ENCODE assay signal across 1 cellular context in genomic region chr1:3640113-3640932, GRCh38.
TF ChIP-seq lines count a peak whose summit lies in the region.

No MANE protein-coding gene starts in this region.

TF ChIP-seq in WTC11, 78 proteins besides CTCF, POLR2A, EP300 and RAD21 (continued from another document):
- no peak for TF ChIP-seq USF1 (CRISPR knock-in tag; IDR thresholded peaks at IDR 0.05)
- TF ChIP-seq HMGXB4 (CRISPR knock-in tag; IDR thresholded peaks at IDR 0.05) = no peak
- no peak for TF ChIP-seq FOXP4 (CRISPR knock-in tag; IDR thresholded peaks at IDR 0.05)
- TF ChIP-seq ZNF263 (CRISPR knock-in tag; IDR thresholded peaks at IDR 0.05; ENCODE audit: low read depth) = no peak
- TF ChIP-seq ZNF138 (CRISPR knock-in tag; conservative IDR thresholded peaks at IDR 0.05) = no peak
TF ChIP-seq in WTC11: peak in this region for 0.
